Comparison of ENCODE assay signal across 16 cellular contexts in the genomic region with DNA sequence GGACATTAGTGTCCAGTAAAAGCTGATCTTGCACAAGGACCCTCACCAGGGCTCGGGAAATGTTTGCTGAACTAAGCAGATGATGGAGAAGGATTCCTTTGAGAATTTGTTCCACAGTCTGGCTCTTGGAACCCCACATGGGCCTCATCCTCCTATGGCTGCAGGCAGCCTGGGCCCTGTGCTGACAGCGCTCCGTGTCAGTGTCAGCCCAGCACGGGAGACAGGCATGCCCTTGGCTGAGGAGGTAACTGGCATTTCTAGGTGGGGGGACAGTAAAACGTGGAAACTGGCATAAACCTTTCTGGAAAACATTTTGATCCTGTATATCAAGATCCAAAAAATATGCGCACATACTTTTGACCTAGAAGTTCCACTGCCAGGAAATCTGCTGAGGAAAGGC. TPM values are rescaled to one million over a fixed set of nuclear protein-coding genes. Genes with fewer than 3 reads are reported as not detected.
DNase-seq lines count a peak whose midpoint lies in the region; ATAC-seq, FAIRE-seq and TF ChIP-seq lines count a peak whose summit lies in the region.
"Had no signal": no experiment of that assay in that cellular context is flagged by ENCODE, and none has a peak within 500 bp of the region (broad histone marks: within the 10 kb centered on the region; RNA-seq: fewer than 3 reads in every experiment).

No MANE protein-coding gene starts in this region.

- peaks cover 17% of the 10 kb centered on the region for H4K20me1 ChIP-seq in IMR-90 (ENCODE audit: insufficient read depth, low read length)
- peaks cover 0 to 2% of the 10 kb centered on the region in 2 experiments for H4K20me1 ChIP-seq in H1 (replicated peaks in 1 of 2; ENCODE audit: control insufficient read depth in 1 of 2, insufficient read depth in 2 of 2, low read length in 2 of 2)

- in situ Hi-C loops in IMR-90 (cut with MboI; ENCODE audit: low sequenced_read_pairs) = no loop called here
- in situ Hi-C loops in KBM-7 (cut with MboI; ENCODE audit: low pct_unique_long_range_greater_than_20kb, low sequenced_read_pairs) = no loop called here

- no peaks in the 10 kb centered on the region for H3K9me3 ChIP-seq in IMR-90 (ENCODE audit: control insufficient read depth, insufficient read depth, low read length)
- no peaks in the 10 kb centered on the region for H3K9me3 ChIP-seq in H1 (ENCODE audit: insufficient read depth in 2 of 2, low read depth in 1 of 2, low read length in 1 of 2)
- H3K9me3 ChIP-seq: A549 had no signal

- H3K4me3 ChIP-seq in IMR-90 (ENCODE audit: insufficient read depth, low read depth, low read length) (no peak overlapping the region), H1 (ENCODE audit: extremely low read depth in 1 of 4, insufficient read depth in 2 of 4, low read depth in 3 of 4, low read length in 4 of 4) (no peak overlapping the region)
- H3K4me3 ChIP-seq: A549 had no signal

- H2AK9ac ChIP-seq in IMR-90 (replicated peaks; ENCODE audit: low read depth, low read length, poor library complexity) = no peak overlapping the region

- DNase-seq in IMR-90 (no peak), H1 (ENCODE audit: low read depth in 1 of 2, low spot score in 2 of 2) (no peak), neural crest cell (ENCODE audit: low read depth, low spot score) (no peak), activated T-cell treated with anti-CD3 and anti-CD28 coated beads for 4 hours (no peak), KBM-7 (no peak)
- DNase-seq in activated CD4-positive, alpha-beta T cell treated with anti-CD3 and anti-CD28 coated beads for 48 hours = no peak
- DNase-seq: CD4-positive, alpha-beta memory T cell; DMS79; HCEC 1CT; HFFc6; KG1 had no signal

- peaks cover 11% of the 10 kb centered on the region for H3K36me3 Mint-ChIP-seq in neural crest cell (ENCODE audit: low read depth)

- POLR2A ChIA-PET in IMR-90 (lab: Charles Lee; ENCODE audit: unreplicated experiment) (no interaction called here), H1 (lab: Charles Lee; ENCODE audit: partially characterized antibody) (interaction anchor here (1.0 to 22.8 kb wide), 3 partner anchors 14 to 98 kb away, joined by 3 to 1080 read pairs (median 109); a partner anchor contains a TSS)

- H3K4me2 ChIP-seq in IMR-90 (ENCODE audit: low read depth, low read length) (no peak overlapping the region), H1 (ENCODE audit: insufficient read depth in 1 of 2, low read depth in 2 of 2, low read length in 2 of 2) (no peak overlapping the region)
- H3K4me2 ChIP-seq: A549 had no signal

- ATAC-seq in IMR-90 (ENCODE audit: low read depth) (no peak), HG03135 (IDR thresholded peaks at IDR 0.05; ENCODE audit: unreplicated experiment) (no peak)
- ATAC-seq: A549 had no signal

- H4K5ac ChIP-seq in IMR-90 (ENCODE audit: low read depth, low read length) (no peak overlapping the region), H1 (ENCODE audit: insufficient read length, low read depth, low read length) (no peak overlapping the region)

- no peaks in the 10 kb centered on the region for H3K27me3 ChIP-seq in IMR-90 (ENCODE audit: control insufficient read depth, insufficient read depth, low read length)
- no peaks in the 10 kb centered on the region for H3K27me3 ChIP-seq in H1 (replicated peaks in 1 of 4; ENCODE audit: control insufficient read depth in 3 of 4, extremely low read depth in 1 of 4, insufficient read depth in 3 of 4, low read length in 3 of 4)

- no peak overlapping the region for H2BK20ac ChIP-seq in IMR-90 (ENCODE audit: low read depth, low read length)
- H2BK20ac ChIP-seq in H1 (ENCODE audit: low read length) = 0 out of 2 replicates have a peak overlapping the region, but pooled peaks have one; percentile 56

- no peak overlapping the region for H2BK120ac ChIP-seq in IMR-90 (ENCODE audit: low read depth, low read length)
- no peak overlapping the region for H2BK120ac ChIP-seq in H1 (replicated peaks; ENCODE audit: low read depth, low read length)

- H3K36me3 ChIP-seq in IMR-90 (ENCODE audit: control insufficient read depth, insufficient read depth, low read length) = peaks cover 3% of the 10 kb centered on the region; the same call in 1 of the 2 replicates
- no peaks in the 10 kb centered on the region for H3K36me3 ChIP-seq in H1 (ENCODE audit: control insufficient read depth in 2 of 4, insufficient read depth in 4 of 4, low read length in 3 of 4)

- H2AFZ ChIP-seq in IMR-90 (replicated peaks; ENCODE audit: low read length, poor library complexity) = peak overlapping the region; percentile 52
- H2AFZ ChIP-seq in H1 (ENCODE audit: low read length) = no peak overlapping the region

- H3K27ac Mint-ChIP-seq in neural crest cell (ENCODE audit: unreplicated experiment) = no peak overlapping the region

- intact Hi-C loops in IMR-90 (cut with micrococcal nuclease) = loop anchor here (5.0 kb wide), 1 partner anchor 156 kb away; no protein-coding TSS in a partner anchor

- H3K23ac ChIP-seq in IMR-90 (ENCODE audit: low read depth, low read length) (no peak overlapping the region), H1 (ENCODE audit: insufficient read length) (no peak overlapping the region)

- no peak overlapping the region for H3K9ac ChIP-seq in IMR-90 (ENCODE audit: low read depth, low read length)
- H3K9ac ChIP-seq in H1 (replicated peaks in 1 of 4; ENCODE audit: extremely low read depth in 1 of 4, low read depth in 3 of 4, low read length in 3 of 4) = no peak overlapping the region

- TF ChIP-seq EP300 in H1 (IDR thresholded peaks at IDR 0.05; ENCODE audit: borderline replicate concordance in 1 of 2, low read depth in 2 of 2, low read length in 2 of 2) = no peak

- CTCF ChIA-PET in IMR-90 (lab: Yijun Ruan, JAX) (no interaction called here), H1 (lab: Charles Lee; ENCODE audit: partially characterized antibody) (interaction anchor here (12.1 kb wide), 1 partner anchor 39 kb away, joined by 555 read pairs; no protein-coding TSS in a partner anchor)

- no peak for FAIRE-seq in H1 (lab: Jason Lieb, UNC)
- FAIRE-seq: A549, G401.6, GM12891, HTR-8/SVneo had no signal

- no peak overlapping the region for H4K91ac ChIP-seq in IMR-90 (ENCODE audit: insufficient read depth, low read depth, low read length)
- H4K91ac ChIP-seq in H1 (replicated peaks; ENCODE audit: insufficient read length, low read length) = no peak overlapping the region

- TF ChIP-seq POLR2A in IMR-90 (IDR thresholded peaks at IDR 0.05; ENCODE audit: low read depth, low read length) (no peak), H1 (IDR thresholded peaks at IDR 0.05; ENCODE audit: control extremely low read depth in 1 of 2, low read depth in 2 of 2, low read length in 2 of 2) (no peak)

- H3K4ac ChIP-seq in IMR-90 (ENCODE audit: low read depth, low read length) (no peak overlapping the region), H1 (replicated peaks; ENCODE audit: insufficient read length, low read depth, low read length) (no peak overlapping the region)

- H3K79me1 ChIP-seq in IMR-90 (ENCODE audit: low read depth in 1 of 2, low read length in 2 of 2) = peaks cover 0 to 20% of the 10 kb centered on the region in 2 experiments; a peak in 2 of 4 replicates
- no peaks in the 10 kb centered on the region for H3K79me1 ChIP-seq in H1 (ENCODE audit: low read depth, low read length)

- no peaks in the 10 kb centered on the region for H3K9me3 Mint-ChIP-seq in neural crest cell
- H3K9me3 Mint-ChIP-seq: HFFc6 had no signal

- H2BK15ac ChIP-seq in IMR-90 (ENCODE audit: low read depth, low read length) = no peak overlapping the region
- no peak overlapping the region for H2BK15ac ChIP-seq in H1 (ENCODE audit: low read length)

- peaks cover 12% of the 10 kb centered on the region for H3K9me1 ChIP-seq in IMR-90 (ENCODE audit: insufficient read depth, low read length)

- no peak overlapping the region for H2BK12ac ChIP-seq in H1 (ENCODE audit: low read depth, low read length)

- TF ChIP-seq CTCF in IMR-90 (conservative IDR thresholded peaks at IDR 0.05; ENCODE audit: low read depth, low read length) (no peak), H1 (IDR thresholded peaks at IDR 0.05; ENCODE audit: control extremely low read depth in 1 of 3, insufficient read depth in 1 of 3, low read depth in 1 of 3, low read length in 3 of 3) (no peak), neural crest cell (conservative IDR thresholded peaks at IDR 0.05) (no peak)

- H3K4me1 ChIP-seq in IMR-90 (ENCODE audit: control insufficient read depth, insufficient read depth, low read length) (peaks cover 14% of the 10 kb centered on the region), H1 (replicated peaks in 1 of 4; ENCODE audit: control insufficient read depth in 3 of 4, insufficient read depth in 4 of 4, low read length in 3 of 4) (peaks cover 0 to 16% (median 10%) of the 10 kb centered on the region in 4 experiments; a peak in 5 of 7 replicates)

- no peak overlapping the region for H3K14ac ChIP-seq in IMR-90 (replicated peaks; ENCODE audit: low read depth, low read length)
- H3K14ac ChIP-seq in H1 (ENCODE audit: insufficient read length) = no peak overlapping the region

- 40% methylated on average over 1 of the region's 6 CpGs; no CpG with 5 or more reads in 1 of the 2 experiments for WGBS in IMR-90 (ENCODE audit: extremely low coverage in 2 of 2, insufficient read length in 1 of 2), 2 experiments
- 99% methylated on average over 6 of the region's 6 CpGs; no CpG with 5 or more reads in 1 of the 2 experiments for WGBS in H1 (ENCODE audit: extremely low coverage in 1 of 2, insufficient coverage in 1 of 2, insufficient read length in 1 of 2, insufficient replicate concordance in 2 of 2, low coverage in 1 of 2, low lambda C conversion rate in 2 of 2, missing lambda C conversion rate in 1 of 2), 2 experiments

- H4K8ac ChIP-seq in IMR-90 (ENCODE audit: low read depth in 2 of 2, low read length in 2 of 2) (no peak overlapping the region), H1 (ENCODE audit: extremely low read depth, insufficient read depth, low read length) (no peak overlapping the region)

- H2BK5ac ChIP-seq in IMR-90 (ENCODE audit: low read depth, low read length, poor library complexity, severe bottlenecking) (no peak overlapping the region), H1 (ENCODE audit: low read depth, low read length) (no peak overlapping the region)

- no peaks in the 10 kb centered on the region for H3K79me2 ChIP-seq in H1 (ENCODE audit: control insufficient read depth in 1 of 2, insufficient read depth in 2 of 2, low read length in 2 of 2)

- H3K4me1 Mint-ChIP-seq in neural crest cell = peaks cover 31% of the 10 kb centered on the region

- no peak overlapping the region for H3K18ac ChIP-seq in IMR-90 (ENCODE audit: low read depth, low read length)
- H3K18ac ChIP-seq in H1 (ENCODE audit: extremely low read depth, low read length) = no peak overlapping the region

- H2AK5ac ChIP-seq in IMR-90 (ENCODE audit: low read depth, low read length) = no peak overlapping the region
- no peak overlapping the region for H2AK5ac ChIP-seq in H1 (ENCODE audit: low read depth, low read length)

- peaks cover 30% of the 10 kb centered on the region for H3K27me3 Mint-ChIP-seq in neural crest cell (ENCODE audit: low read depth)
- H3K27me3 Mint-ChIP-seq: CD4-positive, alpha-beta memory T cell had no signal

- no TSS peak for BruUV-seq in IMR-90 (replicated peaks; lab: Mats Ljungman, UMichigan)

- dilution Hi-C loops in IMR-90 (cut with HindIII; ENCODE audit: low sequenced_read_pairs, unreplicated experiment) = no loop called here

- H3K4me3 Mint-ChIP-seq in neural crest cell = peak overlapping the region; percentile 74
- H3K4me3 Mint-ChIP-seq: CD4-positive, alpha-beta memory T cell; HFFc6 had no signal

- H3K56ac ChIP-seq in IMR-90 (ENCODE audit: extremely low read depth, insufficient read depth, low read length) = no peak overlapping the region
- no peak overlapping the region for H3K56ac ChIP-seq in H1 (replicated peaks; ENCODE audit: insufficient read length, low read depth, low read length)

- no peaks in the 10 kb centered on the region for H3K23me2 ChIP-seq in H1 (ENCODE audit: low read depth, low read length)

- TF ChIP-seq RAD21 in IMR-90 (IDR thresholded peaks at IDR 0.05; ENCODE audit: low read length) (no peak), H1 (IDR thresholded peaks at IDR 0.05 in 1 of 2, conservative IDR thresholded peaks at IDR 0.05 in 1 of 2; ENCODE audit: low read depth in 2 of 2, low read length in 2 of 2) (no peak)

- H3K27ac ChIP-seq in IMR-90 (ENCODE audit: insufficient read depth, low read length) (no peak overlapping the region), H1 (ENCODE audit: low read depth, low read length) (no peak overlapping the region)
- H3K27ac ChIP-seq: A549 had no signal

RNA-seq across cellular contexts. Expression of a gene that starts 10.5 kb away (rescaled TPM):
- total RNA-seq in IMR-90 (2012; rRNA removed) (380 and 776 TPM in 2 replicates), neural crest cell (1,415 and 1,529 TPM in 2 replicates)
- polyA plus RNA-seq in IMR-90 (2012; rRNA removed) (647 and 742 TPM in 2 replicates), H1 (2011; rRNA removed) (643 and 683 TPM in 2 replicates)
- polyA plus RNA-seq in IMR-90 (2012; cell fraction: cytosol; rRNA removed) = 585 and 1,669 TPM in 2 replicates
- polyA plus RNA-seq in IMR-90 (2012; cell fraction: nucleus; rRNA removed; ENCODE audit: low replicate concordance) = 208 and 388 TPM in 2 replicates
- 2,680 and 2,823 TPM in 2 replicates for total RNA-seq in H1 (2021; fragmentation: NEBNext Ultra II Directional; extraction: Animal tissue kit (Norgen Biotek cat#: 25700))
- polyA plus RNA-seq in H1 (2011; cell fraction: cytosol; rRNA removed) = 2,462 TPM
- polyA plus RNA-seq in H1 (2011; cell fraction: nucleus; rRNA removed) = 898 TPM
- polyA plus RNA-seq in H1 (2012, experiment 1 of 2) = 2,061 to 2,998 TPM (median 2,419 TPM) in 4 replicates
- polyA plus RNA-seq in H1 (2012, experiment 2 of 2) = 1,442 TPM
- polyA plus RNA-seq in H1 (2013, experiment 1 of 2) = 4,157 TPM
- polyA plus RNA-seq in H1 (2013, experiment 2 of 2) = 3,985 TPM
- 94.7 and 121 TPM in 2 replicates for polyA minus RNA-seq in H1 (2011; rRNA and poly(A)+ RNA removed)
- 755 TPM for polyA minus RNA-seq in H1 (2011; cell fraction: cytosol; rRNA and poly(A)+ RNA removed)
- polyA minus RNA-seq in H1 (2011; cell fraction: nucleus; rRNA and poly(A)+ RNA removed) = 623 TPM
